ENCODE assay signal across 9 cellular contexts in genomic region chr6:166419268-166419667, GRCh38. TPM values are rescaled to one million over a fixed set of nuclear protein-coding genes. Genes with fewer than 3 reads are reported as not detected.
A peak's percentile ranks its signal among the peaks of the same experiment; 100 is the strongest.
DNase-seq lines count a peak whose midpoint lies in the region; ATAC-seq and TF ChIP-seq lines count a peak whose summit lies in the region.
"Had no signal": no experiment of that assay in that cellular context is flagged by ENCODE, and none has a peak within 500 bp of the region (broad histone marks: within the 10 kb centered on the region; RNA-seq: fewer than 3 reads in every experiment).

No MANE protein-coding gene starts in this region.

- H3K4me1 ChIP-seq in SK-N-SH (ENCODE audit: control insufficient read depth in 1 of 2, insufficient read depth in 2 of 2, low read depth in 1 of 2, low read length in 1 of 2), result no peaks in the 10 kb centered on the region; a peak in 1 of 4 replicates

- H3K4me3 ChIP-seq in SK-N-SH (ENCODE audit: low read depth in 2 of 2, low read length in 1 of 2), result no peak overlapping the region

- CTCF ChIA-PET in SK-N-SH (lab: Yijun Ruan, JAX), result interaction anchor here (1.2 kb wide), 1 partner anchor 38 kb away, joined by 3 read pairs; no protein-coding TSS in a partner anchor

- POLR2A ChIA-PET in SK-N-SH (lab: Yijun Ruan, JAX), result no interaction called here

- TF ChIP-seq EP300 in SK-N-SH (IDR thresholded peaks at IDR 0.05; ENCODE audit: borderline replicate concordance in 1 of 2, low read depth in 1 of 2, low read length in 1 of 2), result no peak

- no peaks in the 10 kb centered on the region for H3K4me1 Mint-ChIP-seq in endothelial cell (ENCODE audit: unreplicated experiment)

- TF ChIP-seq CTCF in GM20000 (IDR thresholded peaks at IDR 0.05; ENCODE audit: extremely low read depth, missing control alignments), result no peak
- no peak for TF ChIP-seq CTCF in endothelial cell (IDR thresholded peaks at IDR 0.05; ENCODE audit: unreplicated experiment)
- TF ChIP-seq CTCF in SK-N-SH (IDR thresholded peaks at IDR 0.05), result no peak

- H3K79me2 ChIP-seq in SK-N-SH (ENCODE audit: insufficient read depth), result no peaks in the 10 kb centered on the region

- peak; percentile 96 for ATAC-seq in HG03521 (IDR thresholded peaks at IDR 0.05; ENCODE audit: unreplicated experiment)

- DNase-seq in A172 (ENCODE audit: low spot score), result peak; percentile 66
- DNase-seq in GM20000 (ENCODE audit: low spot score), result peak; percentile 61
- peak; percentile 74 for DNase-seq in activated CD8-positive, alpha-beta memory T cell treated with anti-CD3 and anti-CD28 coated beads, Interleukin-2, amount 50 U/mL, for 48 hours
- peak; percentile 19 for DNase-seq in renal cortical epithelial cell (ENCODE audit: low read depth)
- DNase-seq in endothelial cell (ENCODE audit: low spot score), result no peak
- DNase-seq in SK-N-SH, result no peak
- no peak for DNase-seq in COLO668 (lab: John Stamatoyannopoulos, UW; ENCODE audit: unreplicated experiment)

- H3K36me3 ChIP-seq in SK-N-SH (replicated peaks in 1 of 2; ENCODE audit: control insufficient read depth in 1 of 2, insufficient read depth in 2 of 2, low read length in 1 of 2), result peaks cover 15 to 70% of the 10 kb centered on the region in 2 experiments

- no peaks in the 10 kb centered on the region for H3K9me3 Mint-ChIP-seq in endothelial cell (ENCODE audit: unreplicated experiment)

- no peak overlapping the region for H2AFZ ChIP-seq in SK-N-SH (ENCODE audit: low read depth)

- H3K9me3 ChIP-seq in SK-N-SH, result no peaks in the 10 kb centered on the region
- H3K9me3 ChIP-seq: neutrophil had no signal

- H3K27ac ChIP-seq in SK-N-SH (ENCODE audit: low read depth in 2 of 2, low read length in 1 of 2), result no peak overlapping the region
- H3K27ac ChIP-seq: neutrophil had no signal

- 87% methylated on average over 5 of the region's 7 CpGs for WGBS in SK-N-SH (ENCODE audit: low lambda C conversion rate)

- no peak overlapping the region for H3K4me2 ChIP-seq in SK-N-SH

- H3K9me2 ChIP-seq in SK-N-SH, result no peaks in the 10 kb centered on the region

- TF ChIP-seq RAD21 in SK-N-SH (IDR thresholded peaks at IDR 0.05; ENCODE audit: low read length), result no peak

- no peak overlapping the region for H3K4me3 Mint-ChIP-seq in endothelial cell (ENCODE audit: unreplicated experiment)

- H3K27me3 ChIP-seq in SK-N-SH (ENCODE audit: insufficient read depth), result no peaks in the 10 kb centered on the region
- H3K27me3 ChIP-seq: neutrophil had no signal

- peaks cover 64% of the 10 kb centered on the region for H3K36me3 Mint-ChIP-seq in endothelial cell (ENCODE audit: low read depth, unreplicated experiment)

- H3K9ac ChIP-seq in SK-N-SH, result no peak overlapping the region

- H3F3A ChIP-seq in SK-N-SH (replicated peaks; ENCODE audit: insufficient read depth), result no peaks in the 10 kb centered on the region

- no peak overlapping the region for H3K27ac Mint-ChIP-seq in endothelial cell (ENCODE audit: unreplicated experiment)

- H3K27me3 Mint-ChIP-seq in endothelial cell (ENCODE audit: unreplicated experiment), result peaks cover 13% of the 10 kb centered on the region

- no peaks in the 10 kb centered on the region for H4K20me1 ChIP-seq in SK-N-SH (ENCODE audit: insufficient read depth)

TF ChIP-seq in SK-N-SH, 30 proteins besides CTCF, POLR2A, EP300 and RAD21:
- no peak for TF ChIP-seq SIN3A (IDR thresholded peaks at IDR 0.05; ENCODE audit: borderline replicate concordance, low read depth, low read length)

RNA-seq across cellular contexts. Expression of gene MPC1, which starts 36.5 kb away (rescaled TPM):
- total RNA-seq in A172 (2014; rRNA removed; shearing (Covaris generic)), result 33.9 and 44.2 TPM in 2 replicates
- 12.3 and 18.1 TPM in 2 replicates for total RNA-seq in renal cortical epithelial cell
- total RNA-seq in endothelial cell (ENCODE audit: unreplicated experiment), result 23.7 TPM
- polyA plus RNA-seq in SK-N-SH (2012; rRNA removed), result 13.6 and 13.7 TPM in 2 replicates
- 16.0 and 18.7 TPM in 2 replicates for polyA plus RNA-seq in SK-N-SH (2012; cell fraction: cytosol; rRNA removed)
- polyA plus RNA-seq in SK-N-SH (2012; cell fraction: nucleus; rRNA removed), result 4.5 and 10.0 TPM in 2 replicates

Comparison
In these comparisons a context has a peak if more than half of its experiments do, and no peak if none do; other contexts are left out.
1. DNase-seq: peak in A172 (single experiment), GM20000 (single experiment), activated CD8-positive, alpha-beta memory T cell treated with anti-CD3 and anti-CD28 coated beads, Interleukin-2, amount 50 U/mL, for 48 hours (single experiment) and renal cortical epithelial cell (single experiment); none in endothelial cell (single experiment), SK-N-SH (single experiment) and COLO668 (single experiment).